In the genomic region with DNA sequence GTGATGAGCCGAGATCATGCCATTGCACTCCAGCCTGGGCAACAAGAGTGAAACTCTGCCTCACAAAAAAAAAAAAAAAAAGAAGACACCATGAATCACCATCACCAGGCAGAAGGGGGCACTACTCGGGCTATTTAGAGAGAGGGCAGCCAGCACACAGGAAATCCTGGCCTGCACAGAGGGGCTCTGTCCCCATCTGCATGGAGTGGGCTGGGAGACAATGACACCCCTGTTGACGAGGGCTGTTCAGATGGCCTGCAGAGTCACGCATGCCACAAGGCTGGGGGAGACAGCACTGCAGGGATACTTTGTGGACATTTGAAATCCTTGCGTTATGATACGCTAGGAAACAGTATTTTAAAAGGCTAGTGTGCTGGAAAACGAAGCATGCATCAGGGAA, we compare ENCODE assay signal across 12 cellular contexts. TPM values are rescaled to one million over a fixed set of nuclear protein-coding genes. Genes with fewer than 3 reads are reported as not detected.
DNase-seq lines count a peak whose midpoint lies in the region; ATAC-seq and TF ChIP-seq lines count a peak whose summit lies in the region.
"Had no signal": no experiment of that assay in that cellular context is flagged by ENCODE, and none has a peak within 500 bp of the region (broad histone marks: within the 10 kb centered on the region; RNA-seq: fewer than 3 reads in every experiment).

No MANE protein-coding gene starts in this region.

- TF ChIP-seq CTCF in left lung (IDR thresholded peaks at IDR 0.05), result no peak

- no peaks in the 10 kb centered on the region for H3K36me3 Mint-ChIP-seq in T-helper 17 cell (ENCODE audit: low read depth)
- no peaks in the 10 kb centered on the region for H3K36me3 Mint-ChIP-seq in T-helper 2 cell treated with Interferon-gamma antibody and Interleukin-4, amounts not matched to agents 5 μg/mL and 100 μg/mL, for 36 hours (ENCODE audit: low read depth)

- no peak overlapping the region for H3K4me3 ChIP-seq in left lung
- H3K4me3 ChIP-seq: lung had no signal

- H3K4me1 ChIP-seq in left lung, result peaks cover 36 to 51% of the 10 kb centered on the region in 2 donors

- H3K36me3 ChIP-seq in left lung, result no peaks in the 10 kb centered on the region

- no peak overlapping the region for H3K27ac ChIP-seq in left lung

- H3K4me1 Mint-ChIP-seq in T-helper 17 cell, result peaks cover 6% of the 10 kb centered on the region
- peaks cover 11% of the 10 kb centered on the region for H3K4me1 Mint-ChIP-seq in T-helper 2 cell treated with Interferon-gamma antibody and Interleukin-4, amounts not matched to agents 5 μg/mL and 100 μg/mL, for 36 hours (ENCODE audit: low read depth)

- H3K27me3 Mint-ChIP-seq in T-helper 17 cell, result peaks cover 5% of the 10 kb centered on the region
- no peaks in the 10 kb centered on the region for H3K27me3 Mint-ChIP-seq in T-helper 2 cell treated with Interferon-gamma antibody and Interleukin-4, amounts not matched to agents 5 μg/mL and 100 μg/mL, for 36 hours (ENCODE audit: low read depth)

- H3K9me3 Mint-ChIP-seq in T-helper 2 cell treated with Interferon-gamma antibody and Interleukin-4, amounts not matched to agents 5 μg/mL and 100 μg/mL, for 36 hours, result no peaks in the 10 kb centered on the region

- no peak overlapping the region for H3K4me3 Mint-ChIP-seq in T-helper 17 cell
- H3K4me3 Mint-ChIP-seq in T-helper 2 cell treated with Interferon-gamma antibody and Interleukin-4, amounts not matched to agents 5 μg/mL and 100 μg/mL, for 36 hours, result no peak overlapping the region

- no peaks in the 10 kb centered on the region for H3K27me3 ChIP-seq in left lung

- intact Hi-C loops in left lung (cut with DNase I), result no loop called here

- no peak for ATAC-seq in T-helper 17 cell
- ATAC-seq in left lung, result no peak

- peak overlapping the region; percentile 53 for H3K27ac Mint-ChIP-seq in T-helper 17 cell
- H3K27ac Mint-ChIP-seq in T-helper 2 cell treated with Interferon-gamma antibody and Interleukin-4, amounts not matched to agents 5 μg/mL and 100 μg/mL, for 36 hours, result no peak overlapping the region

- peak; percentile 17 for DNase-seq in DMS53 (lab: John Stamatoyannopoulos, UW)
- DNase-seq in DMS53 treated with DMSO at 0.1 percent for 48 hours (lab: John Stamatoyannopoulos, UW; ENCODE audit: unreplicated experiment), result no peak
- DNase-seq in T-helper 17 cell, result no peak
- DNase-seq in hippocampal formation (lab: John Stamatoyannopoulos, UW), result peak; percentile 87 to 90
- peak; percentile 95 for DNase-seq in superior temporal gyrus (ENCODE audit: extremely low spot score)
- DNase-seq in DMS153 treated with DMSO at 0.1 percent for 48 hours (lab: John Stamatoyannopoulos, UW; ENCODE audit: unreplicated experiment), result no peak
- DNase-seq in left lung, result no peak
- no peak for DNase-seq in T-helper 2 cell treated with Interferon-gamma antibody and Interleukin-4, amounts not matched to agents 5 μg/mL and 100 μg/mL, for 36 hours (ENCODE audit: low spot score)
- DNase-seq: activated CD8-positive, alpha-beta memory T cell treated with anti-CD3 and anti-CD28 coated beads, Interleukin-2, amount 50 U/mL, for 48 hours; effector memory CD4-positive, alpha-beta T cell; stimulated activated CD4-positive, alpha-beta T cell treated with anti-CD3 and anti-CD28 coated beads, Interleukin-4, amount 100 ng/mL, for 24 hours had no signal

- H3K9me3 ChIP-seq in T-helper 17 cell (ENCODE audit: control insufficient read depth, low read length, poor library complexity, severe bottlenecking) (no peaks in the 10 kb centered on the region), left lung (no peaks in the 10 kb centered on the region)

RNA-seq across cellular contexts. Expression of gene CUEDC1, which starts 48.3 kb away (rescaled TPM):
- total RNA-seq in T-helper 17 cell, result under 1 TPM; 0.21 to 0.82 TPM
- total RNA-seq in left lung, result 10 to 100 TPM; 44.1 to 47.3 TPM

RNA-seq across cellular contexts. Expression of gene MRPS23, which starts 57.1 kb away (rescaled TPM):
- total RNA-seq in T-helper 17 cell (10 to 100 TPM; 16.6 to 17.0 TPM), left lung (10 to 100 TPM; 39.2 to 39.8 TPM)

Comparison
In these comparisons a context has a peak if more than half of its experiments do, and no peak if none do; other contexts are left out.
1. DNase-seq: peak in DMS53 (single experiment), hippocampal formation (2 of 2) and superior temporal gyrus (single experiment); none in DMS53 treated with DMSO at 0.1 percent for 48 hours (single experiment), T-helper 17 cell (0 of 3), DMS153 treated with DMSO at 0.1 percent for 48 hours (single experiment), left lung (0 of 2) and T-helper 2 cell treated with Interferon-gamma antibody and Interleukin-4, amounts not matched to agents 5 μg/mL and 100 μg/mL, for 36 hours (single experiment).
2. RNA of gene CUEDC1, which starts 48.3 kb away (total RNA-seq): 44.1 to 47.3 TPM in left lung; 0.21 to 0.82 TPM in T-helper 17 cell; every median in the first group is over 10 times any median in the second.